8 cellular contexts compared by ENCODE assay signal in the genomic region with DNA sequence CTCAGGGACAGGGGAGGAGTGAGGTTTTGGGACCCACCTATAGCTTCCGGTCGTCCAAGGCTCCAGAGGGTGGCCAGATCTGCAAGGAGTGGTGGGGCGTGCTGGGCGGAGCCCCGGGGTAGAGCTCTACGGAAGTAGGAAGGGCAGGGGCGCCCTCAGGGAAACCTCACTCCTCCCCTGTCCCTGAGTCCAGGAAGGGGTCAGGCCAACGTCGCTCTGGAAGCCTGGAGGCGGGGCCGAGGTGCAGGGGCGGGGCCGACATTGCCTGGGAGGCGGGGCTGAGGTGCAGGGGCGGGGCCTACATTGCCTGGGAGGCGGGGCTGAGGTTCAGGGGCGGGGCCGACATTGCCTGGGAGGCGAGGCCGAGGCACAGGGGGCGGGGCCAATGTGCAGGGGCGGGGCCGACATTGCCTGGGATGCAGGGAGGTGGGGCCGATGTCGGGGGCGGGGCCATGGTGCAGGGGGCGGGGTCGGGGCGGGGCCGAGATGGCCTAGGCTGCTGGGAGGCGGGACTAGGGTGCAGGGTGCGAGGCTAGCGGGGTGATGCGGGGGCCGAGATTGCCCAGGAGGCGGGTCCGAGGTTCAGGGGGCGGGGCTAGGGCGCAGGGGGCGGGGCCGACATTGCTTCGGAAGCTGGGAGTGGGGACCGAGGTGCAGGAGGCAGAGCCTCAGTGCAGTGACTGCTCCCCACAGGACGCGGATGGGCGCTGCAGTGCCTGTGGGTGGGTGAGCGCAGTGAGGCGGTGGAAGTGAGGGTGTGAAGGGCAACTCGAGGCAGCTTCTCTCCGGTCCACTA. TPM values are rescaled to one million over a fixed set of nuclear protein-coding genes. Genes with fewer than 3 reads are reported as not detected.
A peak's percentile ranks its signal among the peaks of the same experiment; 100 is the strongest.
DNase-seq lines count a peak whose midpoint lies in the region; ATAC-seq and TF ChIP-seq lines count a peak whose summit lies in the region.

No MANE protein-coding gene starts in this region.

- ATAC-seq in GM18511 (IDR thresholded peaks at IDR 0.05; ENCODE audit: unreplicated experiment) (no peak), GM19467 (IDR thresholded peaks at IDR 0.05; ENCODE audit: unreplicated experiment) (no peak)

- no peak for TF ChIP-seq CTCF in NB4 (IDR thresholded peaks at IDR 0.05; ENCODE audit: low read depth, low read length)

- no peaks in the 10 kb centered on the region for H3K9me3 ChIP-seq in mononuclear cell (ENCODE audit: low read depth, low read length)

- TF ChIP-seq POLR2A in NB4 (IDR thresholded peaks at IDR 0.05; ENCODE audit: extremely low read depth, insufficient read length), result no peak

- H3K4me3 ChIP-seq in NB4 (ENCODE audit: low read depth, low read length) (no peak overlapping the region), mononuclear cell (ENCODE audit: low read length) (peak overlapping the region; percentile 34)

- H3K27me3 ChIP-seq in mononuclear cell (ENCODE audit: insufficient read depth, low read length), result peaks cover 8% of the 10 kb centered on the region

- DNase-seq in Daoy (ENCODE audit: low read depth) (peak; percentile 72), NB4 (ENCODE audit: low read depth) (peak; percentile 84)
- peak; percentile 37 to 47 for DNase-seq in activated CD4-positive, alpha-beta T cell treated with anti-CD3 and anti-CD28 coated beads, Interleukin-2, amount 50 U/mL, for 4 hours
- peak; percentile 56 for DNase-seq in effector CD4-positive, alpha-beta T cell
- peak; percentile 38 for DNase-seq in stimulated activated naive CD4-positive, alpha-beta T cell treated with Interleukin-2 at 50 U/mL for 16 hours (lab: John Stamatoyannopoulos, UW)

- peaks cover 37% of the 10 kb centered on the region for H3K4me1 ChIP-seq in mononuclear cell (ENCODE audit: insufficient read depth, low read length)

RNA-seq across cellular contexts. Expression of a gene that starts 4.9 kb away (rescaled TPM):
- 1.1 and 7.7 TPM in 2 replicates for total RNA-seq in Daoy (2014; rRNA removed; shearing (Covaris generic))
- not detected for total RNA-seq in mononuclear cell

RNA-seq across cellular contexts. Expression of a gene that starts 8.6 kb away (rescaled TPM):
- total RNA-seq in Daoy (2014; rRNA removed; shearing (Covaris generic)), result not detected in 2 replicates
- 5.4 TPM for total RNA-seq in mononuclear cell

RNA-seq across cellular contexts. Expression of a gene that starts 27.7 kb away (rescaled TPM):
- 104 and 119 TPM in 2 replicates for total RNA-seq in Daoy (2014; rRNA removed; shearing (Covaris generic))
- total RNA-seq in mononuclear cell, result 0.73 TPM

RNA-seq across cellular contexts. Expression of a gene that starts 40.8 kb away (rescaled TPM):
- total RNA-seq in Daoy (2014; rRNA removed; shearing (Covaris generic)), result 58.2 and 62.7 TPM in 2 replicates
- 80.6 TPM for total RNA-seq in mononuclear cell

RNA-seq across cellular contexts. Expression of a gene that starts 47.1 kb away (rescaled TPM):
- 1.5 and 2.0 TPM in 2 replicates for total RNA-seq in Daoy (2014; rRNA removed; shearing (Covaris generic))
- not detected for total RNA-seq in mononuclear cell

Comparison
In these comparisons a context has a peak if more than half of its experiments do, and no peak if none do; other contexts are left out.
1. RNA of a gene that starts 27.7 kb away (total RNA-seq): 104 to 119 TPM in Daoy; 0.73 TPM in mononuclear cell (single experiment); every median in the first group is over 10 times any median in the second.
2. Peak in every context shown above with its lines, with median percentiles within 50 percentile points of each other: DNase-seq.